In genomic region chr2:150154308-150154797, GRCh38 we compare ENCODE assay signal across 19 cellular contexts.
A peak's percentile ranks its signal among the peaks of the same experiment; 100 is the strongest.
DNase-seq lines count a peak whose midpoint lies in the region; ATAC-seq, FAIRE-seq and TF ChIP-seq lines count a peak whose summit lies in the region.
"Had no signal": no experiment of that assay in that cellular context is flagged by ENCODE, and none has a peak within 500 bp of the region (broad histone marks: within the 10 kb centered on the region; RNA-seq: fewer than 3 reads in every experiment).

No MANE protein-coding gene starts in this region.

- DNase-seq in SIG-M5 treated with dmso at 0.1 percent for 504 hours (lab: John Stamatoyannopoulos, UW; ENCODE audit: unreplicated experiment) (peak; percentile 25), SIG-M5 (lab: John Stamatoyannopoulos, UW) (no peak), RWPE2 (ENCODE audit: low spot score) (no peak), left lung (no peak), upper lobe of right lung (no peak), HTR-8/SVneo (ENCODE audit: insufficient read length, low spot score) (no peak), iPS-NIHi7 (ENCODE audit: extremely low spot score) (no peak)
- DNase-seq: ACHN, NCI-H1048, NCI-H1694, NCI-H2029 treated with DMSO at 0.1 percent for 48 hours, NCI-H446 treated with DMSO at 0.1 percent for 48 hours, NCI-H526 treated with DMSO at 0.1 percent for 48 hours, Right ventricle myocardium superior had no signal

- intact Hi-C loops in left lung (cut with DNase I), result no loop called here
- intact Hi-C loops in upper lobe of right lung (cut with DNase I), result no loop called here

- no peak overlapping the region for H3K4me3 ChIP-seq in RWPE2 (ENCODE audit: severe bottlenecking)
- no peak overlapping the region for H3K4me3 ChIP-seq in left lung
- H3K4me3 ChIP-seq in upper lobe of right lung, result no peak overlapping the region
- H3K4me3 ChIP-seq: GM23338, HAP-1 had no signal

- H3K27me3 ChIP-seq in RWPE2 (ENCODE audit: insufficient read depth, poor library complexity, severe bottlenecking) (no peaks in the 10 kb centered on the region), left lung (no peaks in the 10 kb centered on the region), upper lobe of right lung (no peaks in the 10 kb centered on the region)

- TF ChIP-seq CTCF in RWPE2 (IDR thresholded peaks at IDR 0.05; ENCODE audit: poor library complexity, severe bottlenecking) (no peak), left lung (IDR thresholded peaks at IDR 0.05) (no peak), upper lobe of right lung (IDR thresholded peaks at IDR 0.05) (no peak)

- ATAC-seq in RWPE2 (ENCODE audit: low read depth) (peak; percentile 12; the same call in 1 of the 3 replicates), left lung (peak; percentile 78), upper lobe of right lung (peak; percentile 27), HG02798 (IDR thresholded peaks at IDR 0.05; ENCODE audit: poor library complexity, unreplicated experiment) (no peak)
- ATAC-seq: GM23338 had no signal

- H3K27ac ChIP-seq in RWPE2 (ENCODE audit: poor library complexity, severe bottlenecking) (no peak overlapping the region), left lung (no peak overlapping the region), upper lobe of right lung (no peak overlapping the region)
- H3K27ac ChIP-seq: 22Rv1, KMS-11 had no signal

- peaks cover 2% of the 10 kb centered on the region for H3K9me3 ChIP-seq in RWPE2 (ENCODE audit: severe bottlenecking)
- no peaks in the 10 kb centered on the region for H3K9me3 ChIP-seq in left lung
- no peaks in the 10 kb centered on the region for H3K9me3 ChIP-seq in upper lobe of right lung
- H3K9me3 ChIP-seq: HAP-1 had no signal

- H3K4me1 ChIP-seq in RWPE2 (ENCODE audit: insufficient read depth, poor library complexity, severe bottlenecking) (peaks cover 4% of the 10 kb centered on the region), left lung (no peaks in the 10 kb centered on the region), upper lobe of right lung (no peaks in the 10 kb centered on the region)
- H3K4me1 ChIP-seq: HAP-1 had no signal

- no peak for FAIRE-seq in HTR-8/SVneo (lab: Jason Lieb, UNC)

- no peaks in the 10 kb centered on the region for H3K36me3 ChIP-seq in RWPE2 (ENCODE audit: low read depth)
- no peaks in the 10 kb centered on the region for H3K36me3 ChIP-seq in left lung
- H3K36me3 ChIP-seq in upper lobe of right lung, result no peaks in the 10 kb centered on the region
- H3K36me3 ChIP-seq: HAP-1 had no signal
